In genomic region chr5:1109542-1110259, GRCh38 we compare ENCODE assay signal across 11 cellular contexts. TPM values are rescaled to one million over a fixed set of nuclear protein-coding genes. Genes with fewer than 3 reads are reported as not detected.
A peak's percentile ranks its signal among the peaks of the same experiment; 100 is the strongest.
DNase-seq lines count a peak whose midpoint lies in the region; ATAC-seq, FAIRE-seq and TF ChIP-seq lines count a peak whose summit lies in the region.
"Had no signal": no experiment of that assay in that cellular context is flagged by ENCODE, and none has a peak within 500 bp of the region (broad histone marks: within the 10 kb centered on the region; RNA-seq: fewer than 3 reads in every experiment).

No MANE protein-coding gene starts in this region.

- H2AFZ ChIP-seq in K562 (ENCODE audit: low read depth, low read length) = no peak overlapping the region
- no peak overlapping the region for H2AFZ ChIP-seq in OCI-LY7 (ENCODE audit: low read length)

- no peaks in the 10 kb centered on the region for H3K9me2 ChIP-seq in OCI-LY7 (ENCODE audit: insufficient read depth, low read length)

- no peaks in the 10 kb centered on the region for H3K9me3 ChIP-seq in heart left ventricle
- no peaks in the 10 kb centered on the region for H3K9me3 ChIP-seq in K562 (replicated peaks; ENCODE audit: control insufficient read depth, insufficient read depth, low read depth, low read length)
- H3K9me3 ChIP-seq in mucosa of rectum (ENCODE audit: control insufficient read depth in 2 of 2, low read length in 2 of 2) = no peaks in the 10 kb centered on the region
- no peaks in the 10 kb centered on the region for H3K9me3 ChIP-seq in transverse colon
- H3K9me3 ChIP-seq in WERI-Rb-1 (ENCODE audit: severe bottlenecking) = no peaks in the 10 kb centered on the region
- no peaks in the 10 kb centered on the region for H3K9me3 ChIP-seq in OCI-LY7 (ENCODE audit: low read length)

- ATAC-seq in heart left ventricle = no peak
- ATAC-seq in left cardiac atrium = no peak
- no peak for ATAC-seq in K562
- ATAC-seq in GM18858 (IDR thresholded peaks at IDR 0.05; ENCODE audit: unreplicated experiment) = no peak

- H3K36me3 ChIP-seq in heart left ventricle = peaks cover 0 to 10% (median 0%) of the 10 kb centered on the region in 9 donors
- H3K36me3 ChIP-seq in K562 (ENCODE audit: control insufficient read depth, insufficient read depth, low read length) = no peaks in the 10 kb centered on the region
- peaks cover 0 to 2% of the 10 kb centered on the region in 2 donors for H3K36me3 ChIP-seq in mucosa of rectum (ENCODE audit: control insufficient read depth in 2 of 2, insufficient read depth in 2 of 2, low read length in 2 of 2)
- H3K36me3 ChIP-seq in transverse colon = no peaks in the 10 kb centered on the region
- H3K36me3 ChIP-seq in WERI-Rb-1 = peaks cover 32% of the 10 kb centered on the region
- H3K36me3 ChIP-seq in OCI-LY7 (ENCODE audit: insufficient read depth, low read length) = no peaks in the 10 kb centered on the region

- no peak for TF ChIP-seq CTCF in heart left ventricle (IDR thresholded peaks at IDR 0.05)
- TF ChIP-seq CTCF in K562 (IDR thresholded peaks at IDR 0.05 in 2 of 3, conservative IDR thresholded peaks at IDR 0.05 in 1 of 3; ENCODE audit: insufficient read depth in 2 of 3, low read depth in 1 of 3, low read length in 3 of 3) = no peak
- TF ChIP-seq CTCF in transverse colon (IDR thresholded peaks at IDR 0.05) = no peak
- TF ChIP-seq CTCF in WERI-Rb-1 (IDR thresholded peaks at IDR 0.05; ENCODE audit: low read depth, low read length) = no peak
- TF ChIP-seq CTCF in OCI-LY7 (conservative IDR thresholded peaks at IDR 0.05; ENCODE audit: low read length) = no peak

- POLR2A ChIA-PET in K562 (lab: Yijun Ruan, JAX) (interaction anchor here (0.6 to 1.5 kb wide), 3 partner anchors 15 to 44 kb away, joined by 3 to 5 read pairs (median 3); no protein-coding TSS in a partner anchor), OCI-LY7 (lab: Charles Lee) (no interaction called here)

- in situ Hi-C loops in K562 (cut with MboI) = no loop called here
- in situ Hi-C loops in transverse colon (cut with MboI; ENCODE audit: low pct_ligation_motif_present in 1 of 4, low pct_unique_long_range_greater_than_20kb in 1 of 4, low sequenced_read_pairs in 3 of 4) = no loop called here

- BruUV-seq in K562 (replicated peaks; lab: Mats Ljungman, UMichigan) (no TSS peak), OCI-LY7 (replicated peaks; lab: Mats Ljungman, UMichigan) (no TSS peak)

- no peaks in the 10 kb centered on the region for H3K9me1 ChIP-seq in K562 (ENCODE audit: control insufficient read depth, insufficient read depth, low read length)

- H3K27ac ChIP-seq in heart left ventricle (peak overlapping the region; percentile 85 to 99 (median 96)), K562 (ENCODE audit: extremely low read depth, low read depth, low read length) (no peak overlapping the region), mucosa of rectum (ENCODE audit: low read depth in 2 of 2, low read length in 2 of 2) (peak overlapping the region; percentile 82 to 92), transverse colon (peak overlapping the region; percentile 80 to 94 (median 94)), WERI-Rb-1 (no peak overlapping the region), OCI-LY7 (ENCODE audit: low read depth, low read length, poor library complexity, severe bottlenecking) (no peak overlapping the region)

- CTCF ChIA-PET in K562 (lab: Yijun Ruan, JAX; ENCODE audit: low intra/inter-chr PET ratio) = no interaction called here
- CTCF ChIA-PET in OCI-LY7 (lab: Charles Lee; ENCODE audit: unreplicated experiment) = no interaction called here

- H3K79me2 ChIP-seq in K562 (ENCODE audit: control insufficient read depth, insufficient read depth, low read length) (no peaks in the 10 kb centered on the region), OCI-LY7 (ENCODE audit: insufficient read depth, low read depth, low read length) (no peaks in the 10 kb centered on the region)

- H3K4me2 ChIP-seq in K562 (ENCODE audit: insufficient read depth, low read length) (no peak overlapping the region), OCI-LY7 (ENCODE audit: low read length) (no peak overlapping the region)

- H3K27me3 ChIP-seq in heart left ventricle (no peaks in the 10 kb centered on the region), K562 (ENCODE audit: control insufficient read depth in 2 of 2, insufficient read depth in 2 of 2, low read length in 2 of 2) (peaks cover under 1 to 34% of the 10 kb centered on the region in 2 experiments; a peak in 3 of 5 replicates), mucosa of rectum (ENCODE audit: control insufficient read depth in 2 of 2, insufficient read depth in 2 of 2, low read length in 2 of 2) (no peaks in the 10 kb centered on the region), transverse colon (no peaks in the 10 kb centered on the region), WERI-Rb-1 (ENCODE audit: insufficient read depth, low read depth, severe bottlenecking) (no peaks in the 10 kb centered on the region)

- peak overlapping the region in 11 of 12 donors; percentile 78 to 100 (median 93) for H3K4me3 ChIP-seq in heart left ventricle
- no peak overlapping the region for H3K4me3 ChIP-seq in K562
- peak overlapping the region; percentile 81 to 87 for H3K4me3 ChIP-seq in mucosa of rectum (ENCODE audit: low read length in 2 of 2)
- peak overlapping the region in 3 of 4 donors; percentile 84 to 96 (median 89) for H3K4me3 ChIP-seq in transverse colon
- no peak overlapping the region for H3K4me3 ChIP-seq in WERI-Rb-1 (ENCODE audit: low read depth, low read length)
- no peak overlapping the region for H3K4me3 ChIP-seq in OCI-LY7 (ENCODE audit: low read depth, low read length, poor library complexity, severe bottlenecking)

- no peak for FAIRE-seq in K562 (lab: Jason Lieb, UNC)
- FAIRE-seq: bronchial epithelial cell, GM12878 had no signal

- no peak for TF ChIP-seq RAD21 in K562 (CRISPR knock-in tag; conservative IDR thresholded peaks at IDR 0.05 in 1 of 2, IDR thresholded peaks at IDR 0.05 in 1 of 2)

- H4K20me1 ChIP-seq in K562 (replicated peaks; ENCODE audit: control insufficient read depth, insufficient read depth, low read length) (peaks cover 4% of the 10 kb centered on the region; the same call in 1 of the 2 replicates), OCI-LY7 (ENCODE audit: insufficient read depth, low read length) (no peaks in the 10 kb centered on the region)

- TF ChIP-seq POLR2A in heart left ventricle (IDR thresholded peaks at IDR 0.05) (no peak), K562 (conservative IDR thresholded peaks at IDR 0.05) (no peak), transverse colon (IDR thresholded peaks at IDR 0.05) (no peak)

- TF ChIP-seq EP300 in K562 (IDR thresholded peaks at IDR 0.05; ENCODE audit: low read length) = no peak
- TF ChIP-seq EP300 in transverse colon (IDR thresholded peaks at IDR 0.05; ENCODE audit: low read depth) = no peak

- DNase-seq in heart left ventricle (no peak), left cardiac atrium (no peak), K562 (ENCODE audit: extremely low read depth in 1 of 4, low spot score in 3 of 4) (no peak), transverse colon (no peak), WERI-Rb-1 (no peak), OCI-LY7 (ENCODE audit: low spot score) (no peak)
- DNase-seq: activated B cell treated with CpG ODN at 0.5 μM for 24 hours had no signal

- H3K9ac ChIP-seq in K562 (ENCODE audit: insufficient read depth in 1 of 2, low read depth in 2 of 2, low read length in 2 of 2) = no peak overlapping the region
- H3K9ac ChIP-seq in mucosa of rectum (ENCODE audit: low read depth in 1 of 2, low read length in 2 of 2) = peak overlapping the region; percentile 91 to 95

- 49 to 65% (median 56%) methylated on average over 14 to 26 of the region's 26 CpGs for WGBS in heart left ventricle, 4 donors
- WGBS in K562 (ENCODE audit: insufficient coverage, low coverage, missing lambda C conversion rate) = 52% methylated on average over 25 of the region's 26 CpGs
- 48% methylated on average over 12 of the region's 26 CpGs; no CpG with 5 or more reads in 1 of the 2 donors for WGBS in transverse colon (ENCODE audit: low coverage in 1 of 2), 2 donors

- intact Hi-C loops in heart left ventricle (cut with DNase I) (no loop called here), left cardiac atrium (cut with DNase I) (no loop called here), K562 (cut with micrococcal nuclease) (no loop called here), transverse colon (cut with DNase I; ENCODE audit: low total_unique reads) (no loop called here), OCI-LY7 (cut with micrococcal nuclease; ENCODE audit: unreplicated experiment) (no loop called here)

- peaks cover 13 to 69% (median 54%) of the 10 kb centered on the region in 12 donors for H3K4me1 ChIP-seq in heart left ventricle
- peaks cover 26 to 87% of the 10 kb centered on the region in 2 experiments; a peak in 4 of 5 replicates for H3K4me1 ChIP-seq in K562 (replicated peaks in 1 of 2; ENCODE audit: control insufficient read depth in 2 of 2, insufficient read depth in 2 of 2, low read length in 2 of 2)
- peaks cover 56 to 57% of the 10 kb centered on the region in 2 donors for H3K4me1 ChIP-seq in mucosa of rectum (ENCODE audit: control insufficient read depth in 2 of 2, insufficient read depth in 2 of 2, low read length in 2 of 2)
- H3K4me1 ChIP-seq in transverse colon = peaks cover 24 to 62% (median 60%) of the 10 kb centered on the region in 4 donors
- H3K4me1 ChIP-seq in OCI-LY7 (ENCODE audit: insufficient read depth, low read length, poor library complexity, severe bottlenecking) = no peaks in the 10 kb centered on the region

RNA-seq across cellular contexts. Expression of gene SLC12A7, which starts 2.2 kb away (rescaled TPM):
- total RNA-seq in heart left ventricle (100 to 1,000 TPM in 7 of 9 donors, 10 to 100 TPM in 2; 77.0 to 159 (median 132) TPM), left cardiac atrium (10 to 100 TPM; 53.7 to 54.1 TPM), K562 (2014; rRNA removed) (1.1 and 1.3 TPM in 2 replicates), K562 (2014; rRNA removed; fragmentation: Illumina TruSeq; extraction: Trizol) (0.11 and 0.22 TPM in 2 replicates), K562 (2015; rRNA removed; fragmentation: Illumina TruSeq; extraction: Trizol) (0.51 and 0.53 TPM in 2 replicates), K562 (2021) (1.8 and 1.9 TPM in 2 replicates), transverse colon (100 to 1,000 TPM in 1 of 4 donors, 10 to 100 TPM in 3; 60.7 to 144 (median 61.4) TPM), OCI-LY7 (2022) (0.06 TPM in 1 of 2 replicates, not detected in the other)
- polyA plus RNA-seq in heart left ventricle (10 to 100 TPM; 66.3 to 74.5 TPM), K562 (2011; rRNA removed) (3.1 and 15.7 TPM in 2 replicates), K562 (2014; fragmentation: Illumina TruSeq; extraction: Trizol) (0.56 and 0.83 TPM in 2 replicates), K562 (2014; fragmentation: Nextera tagmentation; extraction: Ambion mirVana) (under 1 TPM; 0.01 to 0.04 TPM), K562 (2014; rRNA removed) (0.73 and 1.0 TPM in 2 replicates)
- 13.6 and 46.2 TPM in 2 replicates for total RNA-seq in K562 (2011; cell fraction: chromatin; rRNA removed; ENCODE audit: low replicate concordance)
- 15.9 and 26.2 TPM in 2 replicates for total RNA-seq in K562 (2011; cell fraction: nucleolus; rRNA removed)
- 8.9 and 10.9 TPM in 2 replicates for total RNA-seq in K562 (2011; cell fraction: nucleoplasm; rRNA removed)
- 5.3 and 11.3 TPM in 2 replicates for polyA plus RNA-seq in K562 (2011; cell fraction: cytosol; rRNA removed)
- polyA plus RNA-seq in K562 (2011; cell fraction: nucleus; rRNA removed) = 55.8 and 115 TPM in 2 replicates
- 1.2 and 3.8 TPM in 2 replicates for polyA plus RNA-seq in K562 (2012)
- 2.5 and 9.1 TPM in 2 replicates for polyA minus RNA-seq in K562 (2011; rRNA and poly(A)+ RNA removed)
- polyA minus RNA-seq in K562 (2011; cell fraction: cytosol; rRNA and poly(A)+ RNA removed) = 5.9 and 21.7 TPM in 2 replicates
- 13.1 and 36.8 TPM in 2 replicates for polyA minus RNA-seq in K562 (2011; cell fraction: nucleus; rRNA and poly(A)+ RNA removed)
- total RNA-seq in OCI-LY7 (2014; rRNA removed; shearing (Covaris generic)) = not detected in 2 replicates

Comparison
In these comparisons a context has a peak if more than half of its experiments do, and no peak if none do; other contexts are left out.
1. H3K27ac ChIP-seq: peak in heart left ventricle (12 of 12), mucosa of rectum (2 of 2) and transverse colon (4 of 4); none in K562 (single experiment), WERI-Rb-1 (single experiment) and OCI-LY7 (single experiment).
2. H3K4me3 ChIP-seq: peak in heart left ventricle (11 of 12), mucosa of rectum (2 of 2) and transverse colon (3 of 4); none in K562 (single experiment), WERI-Rb-1 (single experiment) and OCI-LY7 (single experiment).
3. H3K9ac ChIP-seq: peak in mucosa of rectum (2 of 2); none in K562 (0 of 2).